In genomic region chr3:71931930-71932329, GRCh38 we compare ENCODE assay signal across 18 cellular contexts.
DNase-seq lines count a peak whose midpoint lies in the region; ATAC-seq and TF ChIP-seq lines count a peak whose summit lies in the region.
"Had no signal": no experiment of that assay in that cellular context is flagged by ENCODE, and none has a peak within 500 bp of the region (broad histone marks: within the 10 kb centered on the region; RNA-seq: fewer than 3 reads in every experiment).

No MANE protein-coding gene starts in this region.

- no peak overlapping the region for H3K9ac ChIP-seq in mammary epithelial cell (ENCODE audit: insufficient read depth, low read length)
- H3K9ac ChIP-seq: KMS-11, SK-N-SH had no signal

- H3K27me3 ChIP-seq in mammary epithelial cell (ENCODE audit: insufficient read depth, low read length), result no peaks in the 10 kb centered on the region

- H3K36me3 ChIP-seq in mammary epithelial cell (ENCODE audit: insufficient read depth, low read length), result no peaks in the 10 kb centered on the region

- in situ Hi-C loops in mammary epithelial cell (cut with MboI; ENCODE audit: low sequenced_read_pairs in 2 of 2), result loop anchor here (10.0 to 25.0 kb wide), 2 partner anchors 880 to 893 kb away; no protein-coding TSS in a partner anchor

- no peak for TF ChIP-seq CTCF in mammary epithelial cell (conservative IDR thresholded peaks at IDR 0.05 in 1 of 2, IDR thresholded peaks at IDR 0.05 in 1 of 2; ENCODE audit: extremely low read depth in 1 of 2, insufficient read depth in 1 of 2, low read depth in 1 of 2, low read length in 2 of 2)
- TF ChIP-seq CTCF in MCF 10A (IDR thresholded peaks at IDR 0.05; ENCODE audit: unreplicated experiment), result no peak
- TF ChIP-seq CTCF in glutamatergic neuron (IDR thresholded peaks at IDR 0.05; ENCODE audit: partially characterized antibody, unreplicated experiment), result no peak

- H3K36me3 Mint-ChIP-seq in MCF 10A (ENCODE audit: insufficient read depth, unreplicated experiment) (no peaks in the 10 kb centered on the region), glutamatergic neuron (ENCODE audit: unreplicated experiment) (peaks cover 4% of the 10 kb centered on the region)
- H3K36me3 Mint-ChIP-seq: CD14-positive monocyte had no signal

- WGBS in mammary epithelial cell (ENCODE audit: low coverage, missing lambda C conversion rate), result 62% methylated on average over 5 of the region's 5 CpGs

- H3K4me3 Mint-ChIP-seq in MCF 10A (ENCODE audit: unreplicated experiment) (no peak overlapping the region), glutamatergic neuron (ENCODE audit: unreplicated experiment) (peak overlapping the region; percentile 10)
- H3K4me3 Mint-ChIP-seq: H9, HFFc6 had no signal

- intact Hi-C loops in mammary epithelial cell (cut with micrococcal nuclease), result no loop called here
- intact Hi-C loops in MCF 10A (cut with micrococcal nuclease), result no loop called here

- H3K4me1 Mint-ChIP-seq in MCF 10A (ENCODE audit: insufficient read depth, unreplicated experiment) (peaks cover 13% of the 10 kb centered on the region), glutamatergic neuron (ENCODE audit: low read depth, unreplicated experiment) (peaks cover 4% of the 10 kb centered on the region)

- CTCF ChIA-PET in mammary epithelial cell (lab: Charles Lee; ENCODE audit: low non-redundant PET) (no interaction called here), MCF 10A (lab: Yijun Ruan, JAX) (interaction anchor here (0.5 to 1.1 kb wide), 3 partner anchors 7 to 311 kb away, joined by 3 read pairs; no protein-coding TSS in a partner anchor)

- no peaks in the 10 kb centered on the region for H4K20me1 ChIP-seq in mammary epithelial cell (ENCODE audit: insufficient read depth, low read length)

- H3K4me3 ChIP-seq in mammary epithelial cell (replicated peaks in 1 of 3; ENCODE audit: insufficient read depth in 1 of 3, low read depth in 2 of 3, low read length in 3 of 3), result no peak overlapping the region

- H3K27ac ChIP-seq in mammary epithelial cell (ENCODE audit: insufficient read depth, low read depth, low read length), result no peak overlapping the region
- H3K27ac ChIP-seq: KMS-11 had no signal

- BruUV-seq in mammary epithelial cell (replicated peaks; lab: Mats Ljungman, UMichigan), result no TSS peak
- BruUV-seq in MCF 10A (replicated peaks; lab: Mats Ljungman, UMichigan), result no TSS peak

- peak; percentile 78 for ATAC-seq in HG02870 (IDR thresholded peaks at IDR 0.05; ENCODE audit: unreplicated experiment)

- dilution Hi-C loops in mammary epithelial cell (cut with HindIII; ENCODE audit: low sequenced_read_pairs), result loop anchor here (25.0 kb wide), 1 partner anchor 880 kb away; no protein-coding TSS in a partner anchor

- POLR2A ChIA-PET in MCF 10A (lab: Yijun Ruan, JAX), result no interaction called here

- no peak overlapping the region for H3K4me2 ChIP-seq in mammary epithelial cell (ENCODE audit: insufficient read depth, low read depth, low read length)
- H3K4me2 ChIP-seq: KMS-11, SK-N-SH had no signal

- H3K27ac Mint-ChIP-seq in MCF 10A (ENCODE audit: low read depth, unreplicated experiment) (no peak overlapping the region), glutamatergic neuron (ENCODE audit: unreplicated experiment) (no peak overlapping the region)
- H3K27ac Mint-ChIP-seq: H9, HFFc6 had no signal

- no peak overlapping the region for H2AFZ ChIP-seq in mammary epithelial cell (ENCODE audit: low read depth, low read length)

- H3K9me3 Mint-ChIP-seq in MCF 10A (ENCODE audit: unreplicated experiment), result no peaks in the 10 kb centered on the region
- peaks cover 5% of the 10 kb centered on the region for H3K9me3 Mint-ChIP-seq in glutamatergic neuron (ENCODE audit: unreplicated experiment)
- H3K9me3 Mint-ChIP-seq: H9, HFFc6 had no signal

- H3K79me2 ChIP-seq in mammary epithelial cell (ENCODE audit: insufficient read depth, low read length), result no peaks in the 10 kb centered on the region

- peaks cover 7% of the 10 kb centered on the region for H3K4me1 ChIP-seq in mammary epithelial cell (ENCODE audit: insufficient read depth, low read length)

- DNase-seq in mammary epithelial cell (peak; percentile 7), MCF 10A (ENCODE audit: unreplicated experiment) (no peak), glutamatergic neuron (no peak), NCI-H774 (lab: John Stamatoyannopoulos, UW) (no peak), DMS153 (lab: John Stamatoyannopoulos, UW) (no peak)
- no peak for DNase-seq in central memory CD4-positive, alpha-beta T cell
- DNase-seq: H9, HFFc6, IMR-90, NCI-H1694, NCI-H2081, NCI-H2171 treated with DMSO at 0.1 percent for 48 hours, NCI-H524 treated with DMSO at 0.1 percent for 48 hours, SIG-M5 had no signal

- no peaks in the 10 kb centered on the region for H3K9me3 ChIP-seq in mammary epithelial cell (replicated peaks; ENCODE audit: insufficient read depth, low read length)
- H3K9me3 ChIP-seq: SK-N-SH had no signal

- H3K27me3 Mint-ChIP-seq in MCF 10A (ENCODE audit: insufficient read depth, unreplicated experiment) (no peaks in the 10 kb centered on the region), glutamatergic neuron (ENCODE audit: unreplicated experiment) (peaks cover 2% of the 10 kb centered on the region)
